8 cellular contexts compared by ENCODE assay signal in the genomic region with DNA sequence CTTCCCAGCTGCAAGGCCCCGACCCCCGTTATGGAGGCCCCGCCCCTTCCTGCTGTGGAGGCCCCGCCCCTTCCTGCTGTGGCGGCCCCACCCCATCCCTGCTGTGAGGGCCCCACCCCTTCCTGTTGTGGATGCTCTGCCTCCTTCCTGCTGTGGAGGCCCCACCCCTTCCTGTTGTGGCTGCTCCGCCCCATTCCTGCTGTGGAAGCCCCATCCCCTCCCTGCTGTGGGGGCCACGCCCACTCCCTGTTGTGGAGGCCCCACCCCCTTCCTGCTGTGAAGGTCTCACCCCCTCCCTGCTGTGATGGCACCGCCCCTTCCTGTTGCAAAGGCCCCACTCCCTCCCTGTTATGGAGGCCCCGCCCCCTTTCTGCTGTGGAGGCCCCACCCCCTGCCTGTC.
DNase-seq lines count a peak whose midpoint lies in the region; ATAC-seq and TF ChIP-seq lines count a peak whose summit lies in the region.

No MANE protein-coding gene starts in this region.

- H3K9me3 ChIP-seq in HEK293 (ENCODE audit: control insufficient read depth, insufficient read depth, low read depth, low read length) (no peaks in the 10 kb centered on the region), T-helper 17 cell (ENCODE audit: control insufficient read depth, low read length, poor library complexity, severe bottlenecking) (no peaks in the 10 kb centered on the region), Peyer's patch (peaks cover 0 to 9% (median 3%) of the 10 kb centered on the region in 4 donors)

- TF ChIP-seq CTCF in HEK293 (tag by site-specific recombination; IDR thresholded peaks at IDR 0.05) = no peak
- no peak for TF ChIP-seq CTCF in type B pancreatic cell (conservative IDR thresholded peaks at IDR 0.05)
- TF ChIP-seq CTCF in Peyer's patch (IDR thresholded peaks at IDR 0.05) = no peak

- DNase-seq in 8988T (peak; percentile 44), T-helper 17 cell (peak; percentile 42 to 52 (median 43)), type B pancreatic cell (ENCODE audit: extremely low spot score, unreplicated experiment) (no peak), Peyer's patch (no peak)
- peak; percentile 10 for DNase-seq in effector CD8-positive, alpha-beta T cell (lab: John Stamatoyannopoulos, UW)
- DNase-seq in stimulated activated naive CD8-positive, alpha-beta T cell treated with anti-CD3 and anti-CD28 coated beads, Interleukin-15, Interleukin-2, amounts not matched to agents 100 U/mL and 50 U/mL, for 24 hours = peak; percentile 37

- H3K4me1 Mint-ChIP-seq in T-helper 17 cell (peaks cover 2% of the 10 kb centered on the region), type B pancreatic cell (ENCODE audit: unreplicated experiment) (no peaks in the 10 kb centered on the region)

- no peaks in the 10 kb centered on the region for H3K9me3 Mint-ChIP-seq in type B pancreatic cell

- no peaks in the 10 kb centered on the region for H3K27me3 Mint-ChIP-seq in T-helper 17 cell
- H3K27me3 Mint-ChIP-seq in type B pancreatic cell = peaks cover 3% of the 10 kb centered on the region

- H3K4me1 ChIP-seq in HEK293 (ENCODE audit: control insufficient read depth, insufficient read depth, low read length) = no peaks in the 10 kb centered on the region
- no peaks in the 10 kb centered on the region for H3K4me1 ChIP-seq in Peyer's patch

- no peaks in the 10 kb centered on the region for H3K27me3 ChIP-seq in Peyer's patch

- H3K36me3 Mint-ChIP-seq in T-helper 17 cell (ENCODE audit: low read depth) (peaks cover 2% of the 10 kb centered on the region), type B pancreatic cell (no peaks in the 10 kb centered on the region)

- POLR2A ChIA-PET in HEK293 (lab: Yijun Ruan, JAX) = no interaction called here

- CTCF ChIA-PET in HEK293 (lab: Yijun Ruan, JAX) = no interaction called here

- H3K36me3 ChIP-seq in HEK293 (ENCODE audit: control insufficient read depth in 2 of 2, insufficient read depth in 1 of 2, low read length in 2 of 2) (no peaks in the 10 kb centered on the region), Peyer's patch (no peaks in the 10 kb centered on the region)

- H3K4me3 Mint-ChIP-seq in T-helper 17 cell = peak overlapping the region; percentile 15
- no peak overlapping the region for H3K4me3 Mint-ChIP-seq in type B pancreatic cell

- H3K4me3 ChIP-seq in HEK293 (ENCODE audit: low read depth, low read length) (no peak overlapping the region), Peyer's patch (no peak overlapping the region)

- H3K27ac ChIP-seq in HEK293 (ENCODE audit: extremely low read depth, low read depth, low read length) (no peak overlapping the region), Peyer's patch (no peak overlapping the region)

- H3K27ac Mint-ChIP-seq in T-helper 17 cell = peak overlapping the region; percentile 72
- no peak overlapping the region for H3K27ac Mint-ChIP-seq in type B pancreatic cell

- peak; percentile 87 for ATAC-seq in T-helper 17 cell
- peak; percentile 40 for ATAC-seq in stimulated activated naive CD8-positive, alpha-beta T cell treated with anti-CD3 and anti-CD28 coated beads, Interleukin-15, Interleukin-2, amounts not matched to agents 100 U/mL and 50 U/mL, for 24 hours
- no peak for ATAC-seq in HG03354 (IDR thresholded peaks at IDR 0.05; ENCODE audit: poor library complexity, severe bottlenecking, unreplicated experiment)

- TF ChIP-seq POLR2A in Peyer's patch (IDR thresholded peaks at IDR 0.05) = no peak

TF ChIP-seq in HEK293, 187 proteins besides CTCF, POLR2A, EP300 and RAD21:
- peak; percentile 98 for TF ChIP-seq KLF1 (tag by site-specific recombination; IDR thresholded peaks at IDR 0.05)
- no peak for TF ChIP-seq RBAK (tag by site-specific recombination; IDR thresholded peaks at IDR 0.05)
- TF ChIP-seq KLF8 (tag by site-specific recombination; IDR thresholded peaks at IDR 0.05) = 0 out of 2 replicates have a peak, but pooled peaks have one; percentile 45
- peak; percentile 86 for TF ChIP-seq KLF9 (tag by site-specific recombination; IDR thresholded peaks at IDR 0.05; ENCODE audit: low read depth)
- TF ChIP-seq, protein P1, sequence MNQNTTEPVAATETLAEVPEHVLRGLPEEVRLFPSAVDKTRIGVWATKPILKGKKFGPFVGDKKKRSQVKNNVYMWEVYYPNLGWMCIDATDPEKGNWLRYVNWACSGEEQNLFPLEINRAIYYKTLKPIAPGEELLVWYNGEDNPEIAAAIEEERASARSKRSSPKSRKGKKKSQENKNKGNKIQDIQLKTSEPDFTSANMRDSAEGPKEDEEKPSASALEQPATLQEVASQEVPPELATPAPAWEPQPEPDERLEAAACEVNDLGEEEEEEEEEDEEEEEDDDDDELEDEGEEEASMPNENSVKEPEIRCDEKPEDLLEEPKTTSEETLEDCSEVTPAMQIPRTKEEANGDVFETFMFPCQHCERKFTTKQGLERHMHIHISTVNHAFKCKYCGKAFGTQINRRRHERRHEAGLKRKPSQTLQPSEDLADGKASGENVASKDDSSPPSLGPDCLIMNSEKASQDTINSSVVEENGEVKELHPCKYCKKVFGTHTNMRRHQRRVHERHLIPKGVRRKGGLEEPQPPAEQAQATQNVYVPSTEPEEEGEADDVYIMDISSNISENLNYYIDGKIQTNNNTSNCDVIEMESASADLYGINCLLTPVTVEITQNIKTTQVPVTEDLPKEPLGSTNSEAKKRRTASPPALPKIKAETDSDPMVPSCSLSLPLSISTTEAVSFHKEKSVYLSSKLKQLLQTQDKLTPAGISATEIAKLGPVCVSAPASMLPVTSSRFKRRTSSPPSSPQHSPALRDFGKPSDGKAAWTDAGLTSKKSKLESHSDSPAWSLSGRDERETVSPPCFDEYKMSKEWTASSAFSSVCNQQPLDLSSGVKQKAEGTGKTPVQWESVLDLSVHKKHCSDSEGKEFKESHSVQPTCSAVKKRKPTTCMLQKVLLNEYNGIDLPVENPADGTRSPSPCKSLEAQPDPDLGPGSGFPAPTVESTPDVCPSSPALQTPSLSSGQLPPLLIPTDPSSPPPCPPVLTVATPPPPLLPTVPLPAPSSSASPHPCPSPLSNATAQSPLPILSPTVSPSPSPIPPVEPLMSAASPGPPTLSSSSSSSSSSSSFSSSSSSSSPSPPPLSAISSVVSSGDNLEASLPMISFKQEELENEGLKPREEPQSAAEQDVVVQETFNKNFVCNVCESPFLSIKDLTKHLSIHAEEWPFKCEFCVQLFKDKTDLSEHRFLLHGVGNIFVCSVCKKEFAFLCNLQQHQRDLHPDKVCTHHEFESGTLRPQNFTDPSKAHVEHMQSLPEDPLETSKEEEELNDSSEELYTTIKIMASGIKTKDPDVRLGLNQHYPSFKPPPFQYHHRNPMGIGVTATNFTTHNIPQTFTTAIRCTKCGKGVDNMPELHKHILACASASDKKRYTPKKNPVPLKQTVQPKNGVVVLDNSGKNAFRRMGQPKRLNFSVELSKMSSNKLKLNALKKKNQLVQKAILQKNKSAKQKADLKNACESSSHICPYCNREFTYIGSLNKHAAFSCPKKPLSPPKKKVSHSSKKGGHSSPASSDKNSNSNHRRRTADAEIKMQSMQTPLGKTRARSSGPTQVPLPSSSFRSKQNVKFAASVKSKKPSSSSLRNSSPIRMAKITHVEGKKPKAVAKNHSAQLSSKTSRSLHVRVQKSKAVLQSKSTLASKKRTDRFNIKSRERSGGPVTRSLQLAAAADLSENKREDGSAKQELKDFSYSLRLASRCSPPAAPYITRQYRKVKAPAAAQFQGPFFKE (tag by site-specific recombination; IDR thresholded peaks at IDR 0.05; ENCODE audit: borderline replicate concordance) = no peak
- TF ChIP-seq ZNF311 (tag by site-specific recombination; IDR thresholded peaks at IDR 0.05; ENCODE audit: borderline replicate concordance) = no peak
- TF ChIP-seq ZIC2 (tag by site-specific recombination; IDR thresholded peaks at IDR 0.05) = peak; percentile 59
- no peak for TF ChIP-seq ZNF549 (tag by site-specific recombination; IDR thresholded peaks at IDR 0.05)
- TF ChIP-seq, protein P2, sequence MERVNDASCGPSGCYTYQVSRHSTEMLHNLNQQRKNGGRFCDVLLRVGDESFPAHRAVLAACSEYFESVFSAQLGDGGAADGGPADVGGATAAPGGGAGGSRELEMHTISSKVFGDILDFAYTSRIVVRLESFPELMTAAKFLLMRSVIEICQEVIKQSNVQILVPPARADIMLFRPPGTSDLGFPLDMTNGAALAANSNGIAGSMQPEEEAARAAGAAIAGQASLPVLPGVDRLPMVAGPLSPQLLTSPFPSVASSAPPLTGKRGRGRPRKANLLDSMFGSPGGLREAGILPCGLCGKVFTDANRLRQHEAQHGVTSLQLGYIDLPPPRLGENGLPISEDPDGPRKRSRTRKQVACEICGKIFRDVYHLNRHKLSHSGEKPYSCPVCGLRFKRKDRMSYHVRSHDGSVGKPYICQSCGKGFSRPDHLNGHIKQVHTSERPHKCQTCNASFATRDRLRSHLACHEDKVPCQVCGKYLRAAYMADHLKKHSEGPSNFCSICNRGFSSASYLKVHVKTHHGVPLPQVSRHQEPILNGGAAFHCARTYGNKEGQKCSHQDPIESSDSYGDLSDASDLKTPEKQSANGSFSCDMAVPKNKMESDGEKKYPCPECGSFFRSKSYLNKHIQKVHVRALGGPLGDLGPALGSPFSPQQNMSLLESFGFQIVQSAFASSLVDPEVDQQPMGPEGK (tag by site-specific recombination; IDR thresholded peaks at IDR 0.05) = peak; percentile 67; the same call in 1 of the 2 replicates
- TF ChIP-seq SP2 (tag by site-specific recombination; IDR thresholded peaks at IDR 0.05) = peak; percentile 74
- no peak for TF ChIP-seq ZNF221 (tag by site-specific recombination; IDR thresholded peaks at IDR 0.05; ENCODE audit: borderline replicate concordance)
- no peak for TF ChIP-seq ZNF426 (tag by site-specific recombination; IDR thresholded peaks at IDR 0.05)
- peak; percentile 63 for TF ChIP-seq SP3 (tag by site-specific recombination; IDR thresholded peaks at IDR 0.05)
- TF ChIP-seq ZNF239 (tag by site-specific recombination; IDR thresholded peaks at IDR 0.05) = no peak
- TF ChIP-seq TCF7L2 (IDR thresholded peaks at IDR 0.05; ENCODE audit: borderline replicate concordance, low read depth, low read length) = no peak

Comparison
In these comparisons a context has a peak if more than half of its experiments do, and no peak if none do; other contexts are left out.
1. DNase-seq: peak in 8988T (single experiment), T-helper 17 cell (3 of 3), effector CD8-positive, alpha-beta T cell (single experiment) and stimulated activated naive CD8-positive, alpha-beta T cell treated with anti-CD3 and anti-CD28 coated beads, Interleukin-15, Interleukin-2, amounts not matched to agents 100 U/mL and 50 U/mL, for 24 hours (single experiment); none in type B pancreatic cell (single experiment) and Peyer's patch (0 of 3).